14 cellular contexts compared by ENCODE assay signal in genomic region chr6:12175626-12176025, GRCh38.
DNase-seq lines count a peak whose midpoint lies in the region; ATAC-seq and TF ChIP-seq lines count a peak whose summit lies in the region.
"Had no signal": no experiment of that assay in that cellular context is flagged by ENCODE, and none has a peak within 500 bp of the region (broad histone marks: within the 10 kb centered on the region; RNA-seq: fewer than 3 reads in every experiment).

No MANE protein-coding gene starts in this region.

- H3K27me3 ChIP-seq in endodermal cell (ENCODE audit: control insufficient read depth, insufficient read depth, low read length, poor library complexity, severe bottlenecking), result no peaks in the 10 kb centered on the region
- H3K27me3 ChIP-seq: BLaER1 treated with 17β-estradiol and CSF1 and Interleukin-3, amounts not matched to agents 10 nM and 100 nM had no signal

- H3K36me3 ChIP-seq in endodermal cell (ENCODE audit: control insufficient read depth, insufficient read depth, low read length), result no peaks in the 10 kb centered on the region
- H3K36me3 ChIP-seq: BLaER1 treated with 17β-estradiol and CSF1 and Interleukin-3, amounts not matched to agents 10 nM and 100 nM had no signal

- no peak overlapping the region for H3K4me3 Mint-ChIP-seq in endodermal cell
- H3K4me3 Mint-ChIP-seq: CD4-positive, CD25-positive, alpha-beta regulatory T cell had no signal

- no peaks in the 10 kb centered on the region for H3K36me3 Mint-ChIP-seq in endodermal cell (ENCODE audit: low read depth)

- 91 to 94% methylated on average over 7 to 8 of the region's 8 CpGs for WGBS in endodermal cell (ENCODE audit: insufficient coverage in 1 of 2, insufficient read length in 1 of 2), 2 experiments

- no peak for TF ChIP-seq CTCF in endodermal cell (conservative IDR thresholded peaks at IDR 0.05)

- peaks cover 3% of the 10 kb centered on the region for H3K4me1 ChIP-seq in endodermal cell (ENCODE audit: control insufficient read depth, insufficient read depth, low read length)

- peak overlapping the region; percentile 1 for H3K27ac Mint-ChIP-seq in endodermal cell
- H3K27ac Mint-ChIP-seq: CD4-positive, CD25-positive, alpha-beta regulatory T cell had no signal

- no peak overlapping the region for H3K4me3 ChIP-seq in endodermal cell (ENCODE audit: low read length)
- H3K4me3 ChIP-seq: BLaER1 treated with 17β-estradiol and CSF1 and Interleukin-3, amounts not matched to agents 10 nM and 100 nM had no signal

- no peaks in the 10 kb centered on the region for H3K9me3 ChIP-seq in endodermal cell (ENCODE audit: control insufficient read depth, low read length)

- ATAC-seq in Right ventricle myocardium inferior, result no peak
- no peak for ATAC-seq in GM19397 (IDR thresholded peaks at IDR 0.05; ENCODE audit: unreplicated experiment)
- ATAC-seq: HCT116 had no signal

- H3K4me1 Mint-ChIP-seq in endodermal cell, result peaks cover 8% of the 10 kb centered on the region

- DNase-seq in SK-N-DZ (ENCODE audit: low spot score), result peak; percentile 31
- no peak for DNase-seq in endodermal cell
- DNase-seq in medulla oblongata (ENCODE audit: extremely low spot score), result peak; percentile 30
- DNase-seq in pons (ENCODE audit: low spot score), result peak; percentile 31
- no peak for DNase-seq in activated effector memory CD4-positive, alpha-beta T cell treated with Interleukin-2 at 50 U/mL for 16 hours
- DNase-seq in Right ventricle myocardium inferior (ENCODE audit: missing footprints), result no peak
- no peak for DNase-seq in SKM-1 (lab: John Stamatoyannopoulos, UW; ENCODE audit: unreplicated experiment)
- DNase-seq: ACHN; CD4-positive, CD25-positive, alpha-beta regulatory T cell; DMS53; GF-D8 had no signal

- peaks cover 4% of the 10 kb centered on the region for H3K9me3 Mint-ChIP-seq in endodermal cell

- no peaks in the 10 kb centered on the region for H3K27me3 Mint-ChIP-seq in endodermal cell (ENCODE audit: insufficient read depth)
- H3K27me3 Mint-ChIP-seq: CD4-positive, CD25-positive, alpha-beta regulatory T cell had no signal

- no peak overlapping the region for H3K27ac ChIP-seq in endodermal cell (ENCODE audit: low read depth, low read length)
- H3K27ac ChIP-seq: BLaER1 treated with 17β-estradiol and CSF1 and Interleukin-3, amounts not matched to agents 10 nM and 100 nM had no signal

- H3K9ac ChIP-seq in endodermal cell (ENCODE audit: extremely low read depth, low read length, poor library complexity, severe bottlenecking), result no peak overlapping the region
- H3K9ac ChIP-seq: BLaER1 treated with 17β-estradiol and CSF1 and Interleukin-3, amounts not matched to agents 10 nM and 100 nM had no signal

- intact Hi-C loops in Right ventricle myocardium inferior (cut with DNase I), result no loop called here

Comparison
In these comparisons a context has a peak if more than half of its experiments do, and no peak if none do; other contexts are left out.
1. DNase-seq: peak in SK-N-DZ (single experiment), medulla oblongata (single experiment) and pons (single experiment); none in endodermal cell (single experiment), activated effector memory CD4-positive, alpha-beta T cell treated with Interleukin-2 at 50 U/mL for 16 hours (single experiment), Right ventricle myocardium inferior (single experiment) and SKM-1 (single experiment).